In genomic region chr5:79088507-79088906, GRCh38 we compare ENCODE assay signal across 11 cellular contexts. TPM values are rescaled to one million over a fixed set of nuclear protein-coding genes. Genes with fewer than 3 reads are reported as not detected.
"Had no signal": no experiment of that assay in that cellular context is flagged by ENCODE, and none has a peak within 500 bp of the region (broad histone marks: within the 10 kb centered on the region; RNA-seq: fewer than 3 reads in every experiment).

No MANE protein-coding gene starts in this region.

- H3K9ac ChIP-seq: GM23248 had no signal

- H3K36me3 Mint-ChIP-seq: IgD-negative memory B cell had no signal

- H2AFZ ChIP-seq: GM23248 had no signal

- H3K9me3 ChIP-seq: HAP-1 had no signal

- H3K4me3 ChIP-seq: GM23248, HAP-1 had no signal

- H3K4me3 Mint-ChIP-seq: HFFc6, IgD-negative memory B cell had no signal

- H3K27ac ChIP-seq: GM23248, HL-60 had no signal

- ATAC-seq: HCT116, HepG2 had no signal

- H3K4me1 ChIP-seq: HAP-1 had no signal

- DNase-seq: GM23248, GOT3, H7, HFFc6 had no signal

- H3K36me3 ChIP-seq: HAP-1 had no signal

- H3K9me3 Mint-ChIP-seq: HFFc6, IgD-negative memory B cell had no signal

- H3K4me1 Mint-ChIP-seq: IgD-negative memory B cell had no signal

- H3K27ac Mint-ChIP-seq: HFFc6, IgD-negative memory B cell had no signal

RNA-seq across cellular contexts. Expression of gene BHMT2, which starts 18.9 kb away (rescaled TPM):
- total RNA-seq: H4, H7, HT1080 had no signal
- polyA plus RNA-seq: IgD-negative memory B cell had no signal

RNA-seq across cellular contexts. Expression of gene DMGDH, which starts 19.0 kb away (rescaled TPM):
- total RNA-seq: H7 had no signal

RNA-seq across cellular contexts. Expression of gene BHMT, which starts 23.1 kb away (rescaled TPM):
- total RNA-seq: GM23248, H4, HFFc6, HT1080 had no signal
- polyA plus RNA-seq: GM23248, IgD-negative memory B cell had no signal
